In genomic region chr2:9573840-9574239, GRCh38 we compare ENCODE assay signal across 12 cellular contexts. TPM values are rescaled to one million over a fixed set of nuclear protein-coding genes. Genes with fewer than 3 reads are reported as not detected.
DNase-seq lines count a peak whose midpoint lies in the region; ATAC-seq and TF ChIP-seq lines count a peak whose summit lies in the region.
"Had no signal": no experiment of that assay in that cellular context is flagged by ENCODE, and none has a peak within 500 bp of the region (broad histone marks: within the 10 kb centered on the region; RNA-seq: fewer than 3 reads in every experiment).

No MANE protein-coding gene starts in this region.

- intact Hi-C loops in adrenal gland (cut with DNase I) = loop anchor here in 1 of 2 donors (10.0 kb wide), 1 partner anchor 51 kb away; no protein-coding TSS in a partner anchor
- intact Hi-C loops in activated CD4-positive, alpha-beta T cell treated with anti-CD3 and anti-CD28 coated beads, Interleukin-2, amount 10 ng/mL, durations not matched to agents 24 days and 14 days (cut with micrococcal nuclease) = no loop called here

- H4K20me1 ChIP-seq in GM23338 (replicated peaks; ENCODE audit: insufficient read depth) = no peaks in the 10 kb centered on the region; the same call in 1 of the 2 replicates

- H3K36me3 Mint-ChIP-seq in GM23338 (ENCODE audit: low read depth) (no peaks in the 10 kb centered on the region), memory B cell (no peaks in the 10 kb centered on the region)
- H3K36me3 Mint-ChIP-seq in activated CD4-positive, alpha-beta T cell treated with anti-CD3 and anti-CD28 coated beads, Interleukin-2, amount 10 ng/mL, durations not matched to agents 24 days and 14 days (ENCODE audit: low read depth) = no peaks in the 10 kb centered on the region

- 72 to 83% (median 78%) methylated on average over 4 of the region's 4 CpGs for WGBS in adrenal gland, 4 donors

- H3K4me3 Mint-ChIP-seq in GM23338 (no peak overlapping the region), memory B cell (no peak overlapping the region)
- H3K4me3 Mint-ChIP-seq in activated CD4-positive, alpha-beta T cell treated with anti-CD3 and anti-CD28 coated beads, Interleukin-2, amount 10 ng/mL, durations not matched to agents 24 days and 14 days = no peak overlapping the region
- H3K4me3 Mint-ChIP-seq: stimulated activated naive CD8-positive, alpha-beta T cell treated with anti-CD3 and anti-CD28 coated beads, Interleukin-15, Interleukin-2, amounts not matched to agents 100 ng/mL and 50 ng/mL, for 24 hours; T-helper 1 cell treated with Interleukin-12 subunit alpha and Interleukin-12 subunit beta and Interleukin-4 antibody, amounts not matched to agents 30 μg/mL and 1 μg/mL, for 36 hours had no signal

- H2AFZ ChIP-seq in GM23338 = no peak overlapping the region

- no peak for TF ChIP-seq POLR2A in adrenal gland (IDR thresholded peaks at IDR 0.05)

- no peak overlapping the region for H3K27ac Mint-ChIP-seq in GM23338
- no peak overlapping the region for H3K27ac Mint-ChIP-seq in memory B cell
- no peak overlapping the region for H3K27ac Mint-ChIP-seq in activated CD4-positive, alpha-beta T cell treated with anti-CD3 and anti-CD28 coated beads, Interleukin-2, amount 10 ng/mL, durations not matched to agents 24 days and 14 days
- H3K27ac Mint-ChIP-seq: stimulated activated naive CD8-positive, alpha-beta T cell treated with anti-CD3 and anti-CD28 coated beads, Interleukin-15, Interleukin-2, amounts not matched to agents 100 ng/mL and 50 ng/mL, for 24 hours; T-helper 1 cell treated with Interleukin-12 subunit alpha and Interleukin-12 subunit beta and Interleukin-4 antibody, amounts not matched to agents 30 μg/mL and 1 μg/mL, for 36 hours had no signal

- H3K27ac ChIP-seq in GM23338 (ENCODE audit: low read depth) (no peak overlapping the region), adrenal gland (peak overlapping the region in 3 of 5 donors; percentile 28 to 53 (median 40))

- DNase-seq in BE2C = no peak
- DNase-seq in GM23338 (ENCODE audit: low spot score) = peak; percentile 27
- no peak for DNase-seq in adrenal gland
- no peak for DNase-seq in memory B cell (ENCODE audit: low spot score in 2 of 2)
- no peak for DNase-seq in CD1c-positive myeloid dendritic cell (ENCODE audit: extremely low spot score)
- no peak for DNase-seq in activated CD4-positive, alpha-beta T cell treated with anti-CD3 and anti-CD28 coated beads, Interleukin-2, amount 10 ng/mL, durations not matched to agents 24 days and 14 days
- no peak for DNase-seq in NCI-H446 (lab: John Stamatoyannopoulos, UW)
- DNase-seq in activated CD4-positive, alpha-beta T cell treated with anti-CD3 and anti-CD28 coated beads, Interleukin-2, amount 50 U/mL, for 1 hour = no peak
- DNase-seq: NCI-H2029 had no signal

- H3F3A ChIP-seq in GM23338 (replicated peaks; ENCODE audit: low read depth) = no peaks in the 10 kb centered on the region

- H3K4me1 Mint-ChIP-seq in GM23338 = no peaks in the 10 kb centered on the region
- peaks cover 3% of the 10 kb centered on the region for H3K4me1 Mint-ChIP-seq in memory B cell
- H3K4me1 Mint-ChIP-seq in activated CD4-positive, alpha-beta T cell treated with anti-CD3 and anti-CD28 coated beads, Interleukin-2, amount 10 ng/mL, durations not matched to agents 24 days and 14 days = peaks cover 9% of the 10 kb centered on the region

- H3K27me3 ChIP-seq in BE2C (no peaks in the 10 kb centered on the region), GM23338 (ENCODE audit: insufficient read depth) (no peaks in the 10 kb centered on the region), adrenal gland (no peaks in the 10 kb centered on the region)

- H3K4me3 ChIP-seq in BE2C (ENCODE audit: low read depth, low read length) = no peak overlapping the region
- no peak overlapping the region for H3K4me3 ChIP-seq in GM23338
- H3K4me3 ChIP-seq in adrenal gland = no peak overlapping the region
- H3K4me3 ChIP-seq: HAP-1 had no signal

- TF ChIP-seq CTCF in BE2C (IDR thresholded peaks at IDR 0.05; ENCODE audit: low read depth, low read length) (peak; percentile 13; the same call in 1 of the 2 replicates), GM23338 (conservative IDR thresholded peaks at IDR 0.05; ENCODE audit: low read depth in 2 of 2) (peak in 1 of 2 experiments; percentile 43; a peak in 1 of 4 replicates), adrenal gland (IDR thresholded peaks at IDR 0.05) (peak in 1 of 6 experiments; percentile 19)

- no peaks in the 10 kb centered on the region for H3K9me2 ChIP-seq in GM23338 (ENCODE audit: insufficient read depth)

- H3K9me3 ChIP-seq in BE2C = no peaks in the 10 kb centered on the region
- H3K9me3 ChIP-seq in adrenal gland (replicated peaks in 1 of 3) = no peaks in the 10 kb centered on the region
- H3K9me3 ChIP-seq: HAP-1 had no signal

- H3K4me2 ChIP-seq in GM23338 = no peak overlapping the region

- ATAC-seq in GM23338 (peak; percentile 70), memory B cell (ENCODE audit: low read depth) (peak; percentile 38)

- H3K4me1 ChIP-seq in BE2C (no peaks in the 10 kb centered on the region), GM23338 (ENCODE audit: insufficient read depth) (no peaks in the 10 kb centered on the region), adrenal gland (replicated peaks in 1 of 2) (peaks cover 0 to 14% of the 10 kb centered on the region in 2 donors)
- H3K4me1 ChIP-seq: HAP-1 had no signal

- no peaks in the 10 kb centered on the region for H3K79me2 ChIP-seq in GM23338 (replicated peaks; ENCODE audit: insufficient read depth)

- peaks cover 2% of the 10 kb centered on the region for H3K27me3 Mint-ChIP-seq in GM23338 (ENCODE audit: insufficient read depth, low read depth, poor library complexity)
- no peaks in the 10 kb centered on the region for H3K27me3 Mint-ChIP-seq in memory B cell
- no peaks in the 10 kb centered on the region for H3K27me3 Mint-ChIP-seq in activated CD4-positive, alpha-beta T cell treated with anti-CD3 and anti-CD28 coated beads, Interleukin-2, amount 10 ng/mL, durations not matched to agents 24 days and 14 days
- H3K27me3 Mint-ChIP-seq: stimulated activated naive CD8-positive, alpha-beta T cell treated with anti-CD3 and anti-CD28 coated beads, Interleukin-15, Interleukin-2, amounts not matched to agents 100 ng/mL and 50 ng/mL, for 24 hours had no signal

- H3K9me3 Mint-ChIP-seq in GM23338 (no peaks in the 10 kb centered on the region), memory B cell (no peaks in the 10 kb centered on the region)
- H3K9me3 Mint-ChIP-seq in activated CD4-positive, alpha-beta T cell treated with anti-CD3 and anti-CD28 coated beads, Interleukin-2, amount 10 ng/mL, durations not matched to agents 24 days and 14 days = no peaks in the 10 kb centered on the region
- H3K9me3 Mint-ChIP-seq: stimulated activated naive CD8-positive, alpha-beta T cell treated with anti-CD3 and anti-CD28 coated beads, Interleukin-15, Interleukin-2, amounts not matched to agents 100 ng/mL and 50 ng/mL, for 24 hours; T-helper 1 cell treated with Interleukin-12 subunit alpha and Interleukin-12 subunit beta and Interleukin-4 antibody, amounts not matched to agents 30 μg/mL and 1 μg/mL, for 36 hours had no signal

- H3K36me3 ChIP-seq in BE2C (peaks cover 2% of the 10 kb centered on the region; the same call in 1 of the 2 replicates), GM23338 (ENCODE audit: insufficient read depth) (no peaks in the 10 kb centered on the region), adrenal gland (replicated peaks in 1 of 2) (no peaks in the 10 kb centered on the region)
- H3K36me3 ChIP-seq: HAP-1 had no signal

TF ChIP-seq in GM23338, 12 proteins besides CTCF, POLR2A, EP300 and RAD21:
- no peak for TF ChIP-seq ETS1 (IDR thresholded peaks at IDR 0.05)

RNA-seq across cellular contexts. Expression of gene ADAM17, which starts 18.2 kb away (rescaled TPM):
- 46.9 TPM for polyA plus RNA-seq in BE2C (2012; ENCODE audit: insufficient read depth, insufficient read length, low read depth)
- total RNA-seq in GM23338 (2014; rRNA removed; shearing (Covaris generic)) = 23.5 and 24.7 TPM in 2 replicates
- polyA plus RNA-seq in GM23338 (2016; fragmentation: Nextera tagmentation; extraction: Ambion mirVana) (6.1 and 8.3 TPM in 2 replicates), adrenal gland (10 to 100 TPM; 10.6 to 15.0 (median 12.3) TPM)
- total RNA-seq in adrenal gland = 10 to 100 TPM; 14.5 to 30.0 (median 22.3) TPM
- total RNA-seq in activated CD4-positive, alpha-beta T cell treated with anti-CD3 and anti-CD28 coated beads, Interleukin-2, amount 10 ng/mL, durations not matched to agents 24 days and 14 days = 25.6 and 26.5 TPM in 2 replicates

RNA-seq across cellular contexts. Expression of gene YWHAQ, which starts 57.0 kb away (rescaled TPM):
- polyA plus RNA-seq in BE2C (2012; ENCODE audit: insufficient read depth, insufficient read length, low read depth) = 536 TPM
- 464 and 490 TPM in 2 replicates for total RNA-seq in GM23338 (2014; rRNA removed; shearing (Covaris generic))
- polyA plus RNA-seq in GM23338 (2016; fragmentation: Nextera tagmentation; extraction: Ambion mirVana) = 248 and 295 TPM in 2 replicates
- total RNA-seq in adrenal gland = 100 to 1,000 TPM; 157 to 296 (median 241) TPM
- 100 to 1,000 TPM in 1 of 3 donors, 10 to 100 TPM in 2; 74.1 to 477 (median 87.7) TPM for polyA plus RNA-seq in adrenal gland
- total RNA-seq in activated CD4-positive, alpha-beta T cell treated with anti-CD3 and anti-CD28 coated beads, Interleukin-2, amount 10 ng/mL, durations not matched to agents 24 days and 14 days = 321 and 335 TPM in 2 replicates
